8 cellular contexts compared by ENCODE assay signal in genomic region chr2:216083464-216084279, GRCh38. TPM values are rescaled to one million over a fixed set of nuclear protein-coding genes. Genes with fewer than 3 reads are reported as not detected.
DNase-seq lines count a peak whose midpoint lies in the region; ATAC-seq, FAIRE-seq and TF ChIP-seq lines count a peak whose summit lies in the region.

No MANE protein-coding gene starts in this region.

- TF ChIP-seq CTCF in cardiac muscle cell (IDR thresholded peaks at IDR 0.05; ENCODE audit: low read depth, low read length) (no peak), tibial artery (IDR thresholded peaks at IDR 0.05) (no peak), esophagus muscularis mucosa (IDR thresholded peaks at IDR 0.05) (no peak)

- H3K9ac ChIP-seq in iPS-18a (ENCODE audit: low read length), result peak overlapping the region; percentile 50

- intact Hi-C loops in Right ventricle myocardium inferior (cut with DNase I) (no loop called here), tibial artery (cut with DNase I; ENCODE audit: low total_unique reads) (no loop called here), esophagus muscularis mucosa (cut with DNase I) (no loop called here)

- DNase-seq in cardiac muscle cell (ENCODE audit: low read depth in 1 of 2, low spot score in 1 of 2) (peak in 1 of 2 donors; percentile 78), Right ventricle myocardium inferior (ENCODE audit: missing footprints) (no peak), SW480 (ENCODE audit: low spot score) (peak; percentile 96), urothelium cell line (ENCODE audit: low spot score) (peak; percentile 40), tibial artery (no peak), esophagus muscularis mucosa (ENCODE audit: extremely low spot score) (no peak)

- H3K27ac ChIP-seq in cardiac muscle cell, result peak overlapping the region; percentile 2
- H3K27ac ChIP-seq in iPS-18a (ENCODE audit: low read length), result peak overlapping the region; percentile 15
- H3K27ac ChIP-seq in tibial artery, result no peak overlapping the region
- H3K27ac ChIP-seq in esophagus muscularis mucosa (replicated peaks in 1 of 4), result no peak overlapping the region

- no peak overlapping the region for H3K4me3 ChIP-seq in cardiac muscle cell
- peak overlapping the region; percentile 15 for H3K4me3 ChIP-seq in iPS-18a (ENCODE audit: low read length)
- no peak overlapping the region for H3K4me3 ChIP-seq in tibial artery
- no peak overlapping the region for H3K4me3 ChIP-seq in esophagus muscularis mucosa

- H3K27me3 ChIP-seq in cardiac muscle cell, result no peaks in the 10 kb centered on the region
- H3K27me3 ChIP-seq in iPS-18a (ENCODE audit: control insufficient read depth, insufficient read depth, low read length), result no peaks in the 10 kb centered on the region
- no peaks in the 10 kb centered on the region for H3K27me3 ChIP-seq in tibial artery
- H3K27me3 ChIP-seq in esophagus muscularis mucosa, result no peaks in the 10 kb centered on the region

- no peaks in the 10 kb centered on the region for H3K36me3 ChIP-seq in cardiac muscle cell
- H3K36me3 ChIP-seq in iPS-18a (ENCODE audit: control insufficient read depth, low read depth, low read length), result no peaks in the 10 kb centered on the region
- H3K36me3 ChIP-seq in tibial artery, result no peaks in the 10 kb centered on the region
- no peaks in the 10 kb centered on the region for H3K36me3 ChIP-seq in esophagus muscularis mucosa

- H3K9me3 ChIP-seq in cardiac muscle cell (ENCODE audit: low read depth) (no peaks in the 10 kb centered on the region), iPS-18a (ENCODE audit: control insufficient read depth, low read depth, low read length) (no peaks in the 10 kb centered on the region), tibial artery (no peaks in the 10 kb centered on the region), esophagus muscularis mucosa (peaks cover 0 to 3% (median 0%) of the 10 kb centered on the region in 4 donors)

- no peak for ATAC-seq in Right ventricle myocardium inferior
- ATAC-seq in HG02938 (IDR thresholded peaks at IDR 0.05; ENCODE audit: unreplicated experiment), result no peak

- FAIRE-seq in urothelium cell line (lab: Jason Lieb, UNC), result no peak

- TF ChIP-seq POLR2A in esophagus muscularis mucosa (IDR thresholded peaks at IDR 0.05; ENCODE audit: low read depth), result no peak

- no peak for TF ChIP-seq EP300 in esophagus muscularis mucosa (IDR thresholded peaks at IDR 0.05)

- 91% methylated on average over 11 of the region's 11 CpGs for WGBS in esophagus muscularis mucosa

- H3K4me1 ChIP-seq in cardiac muscle cell (ENCODE audit: low read depth), result peaks cover 8% of the 10 kb centered on the region
- H3K4me1 ChIP-seq in iPS-18a (ENCODE audit: control insufficient read depth, low read depth, low read length), result peaks cover 24% of the 10 kb centered on the region
- H3K4me1 ChIP-seq in tibial artery, result peaks cover 0 to 13% (median 4%) of the 10 kb centered on the region in 4 donors
- H3K4me1 ChIP-seq in esophagus muscularis mucosa, result peaks cover 11 to 23% (median 20%) of the 10 kb centered on the region in 4 donors

RNA-seq across cellular contexts. Expression of gene TMEM169, which starts 2.0 kb away (rescaled TPM):
- total RNA-seq in cardiac muscle cell (1.2 and 1.8 TPM in 2 replicates), Right ventricle myocardium inferior (0.24 TPM), esophagus muscularis mucosa (under 1 TPM; under 0.01 to 0.75 (median 0.51) TPM)
- 0.65 and 1.9 TPM in 2 replicates for polyA plus RNA-seq in cardiac muscle cell

RNA-seq across cellular contexts. Expression of gene PECR, which starts 2.1 kb away (rescaled TPM):
- total RNA-seq in cardiac muscle cell (6.4 and 12.8 TPM in 2 replicates), Right ventricle myocardium inferior (7.4 TPM), esophagus muscularis mucosa (10 to 100 TPM in 2 of 4 donors, 1 to 10 TPM in 2; 3.3 to 14.8 (median 10.0) TPM)
- 9.9 and 11.4 TPM in 2 replicates for polyA plus RNA-seq in cardiac muscle cell

RNA-seq across cellular contexts. Expression of gene XRCC5, which starts 25.5 kb away (rescaled TPM):
- 150 and 174 TPM in 2 replicates for total RNA-seq in cardiac muscle cell
- 233 and 241 TPM in 2 replicates for polyA plus RNA-seq in cardiac muscle cell
- 113 TPM for total RNA-seq in Right ventricle myocardium inferior
- 100 to 1,000 TPM; 113 to 149 (median 137) TPM for total RNA-seq in esophagus muscularis mucosa

Comparison
In these comparisons a context has a peak if more than half of its experiments do, and no peak if none do; other contexts are left out.
1. DNase-seq: peak in SW480 (single experiment) and urothelium cell line (single experiment); none in Right ventricle myocardium inferior (single experiment), tibial artery (0 of 2) and esophagus muscularis mucosa (single experiment).
2. H3K27ac ChIP-seq: peak in cardiac muscle cell (single experiment) and iPS-18a (single experiment); none in tibial artery (0 of 2) and esophagus muscularis mucosa (0 of 4).